In the genomic region with DNA sequence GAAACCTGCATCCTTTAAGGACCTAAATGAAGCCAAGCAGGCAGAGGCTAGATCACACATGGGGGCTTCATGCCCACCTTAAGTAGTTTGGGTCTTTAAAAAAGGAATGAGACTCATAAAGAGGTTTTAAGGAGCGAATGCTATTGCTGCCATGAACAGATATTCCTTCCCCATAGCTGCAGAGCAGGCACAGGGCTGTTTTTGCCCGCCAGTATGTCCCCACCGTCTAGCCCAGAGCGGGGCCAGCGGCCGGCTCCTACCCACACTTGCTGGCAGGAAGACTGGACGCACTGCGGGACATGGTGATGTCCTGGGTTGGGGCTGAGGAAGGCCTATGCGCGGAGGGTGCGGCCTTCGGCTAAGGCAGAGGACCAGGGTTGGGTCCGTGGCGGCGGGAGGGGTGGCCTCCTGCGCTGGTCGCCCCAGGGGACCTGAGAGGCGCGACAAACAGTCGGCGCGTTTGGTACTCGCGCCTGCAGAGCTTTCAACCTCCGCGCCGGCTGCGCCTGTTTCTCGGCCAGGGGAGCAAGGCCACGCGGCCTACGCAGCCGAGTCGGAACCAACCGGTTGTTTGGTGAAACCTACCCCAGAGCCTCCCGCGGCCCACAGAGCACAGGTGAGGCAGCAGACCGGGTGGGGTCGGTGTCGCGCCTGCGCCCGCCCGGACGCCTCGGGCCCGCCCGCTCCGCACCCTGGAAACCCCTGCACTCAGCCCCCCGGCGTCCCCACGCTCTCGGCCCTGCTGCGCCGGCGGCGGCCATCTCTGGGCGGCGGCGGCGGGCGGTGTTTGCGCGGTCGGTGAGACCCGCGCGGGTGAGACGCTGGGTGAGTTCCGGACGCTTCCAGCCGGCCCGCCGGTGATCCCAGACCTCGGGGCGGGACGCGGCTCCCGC, we compare ENCODE assay signal across 8 cellular contexts. TPM values are rescaled to one million over a fixed set of nuclear protein-coding genes. Genes with fewer than 3 reads are reported as not detected.
DNase-seq lines count a peak whose midpoint lies in the region; ATAC-seq lines count a peak whose summit lies in the region.

A gene with protein sequence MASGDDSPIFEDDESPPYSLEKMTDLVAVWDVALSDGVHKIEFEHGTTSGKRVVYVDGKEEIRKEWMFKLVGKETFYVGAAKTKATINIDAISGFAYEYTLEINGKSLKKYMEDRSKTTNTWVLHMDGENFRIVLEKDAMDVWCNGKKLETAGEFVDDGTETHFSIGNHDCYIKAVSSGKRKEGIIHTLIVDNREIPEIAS (plus strand): TSS at position 450 of the 893 bp plus-strand sequence. CDS start 10,956 bp downstream, outside the sequence.

- peaks cover 14% of the 10 kb centered on the region for H3K4me1 ChIP-seq in mononuclear cell (ENCODE audit: insufficient read depth, low read length)

- H3K9me3 ChIP-seq in mononuclear cell (ENCODE audit: low read depth, low read length) = no peaks in the 10 kb centered on the region

- ATAC-seq in GM19025 (IDR thresholded peaks at IDR 0.05; ENCODE audit: low read depth, unreplicated experiment) (peak; percentile 72), HG03175 (IDR thresholded peaks at IDR 0.05; ENCODE audit: unreplicated experiment) (peak; percentile 75)

- H3K4me3 ChIP-seq in mononuclear cell (ENCODE audit: low read length) = peak within 1 kb of the TSS; percentile 52

- no peaks in the 10 kb centered on the region for H3K27me3 ChIP-seq in mononuclear cell (ENCODE audit: insufficient read depth, low read length)

- DNase-seq in C1 segment of cervical spinal cord (lab: John Stamatoyannopoulos, UW) (peak in 13 of 14 donors; percentile 55 to 89 (median 74)), NCI-H748 (lab: John Stamatoyannopoulos, UW; ENCODE audit: unreplicated experiment) (peak; percentile 69), epidermal melanocyte (ENCODE audit: insufficient read length, low spot score) (peak; percentile 28)
- peak; percentile 85 for DNase-seq in activated CD8-positive, alpha-beta memory T cell treated with anti-CD3 and anti-CD28 coated beads, Interleukin-2, amount 50 U/mL, for 48 hours
- peak; percentile 43 to 44 for DNase-seq in stimulated activated CD8-positive, alpha-beta memory T cell treated with anti-CD3 and anti-CD28 coated beads, Interleukin-2, amount 100 ng/mL, for 48 hours (ENCODE audit: low read depth in 2 of 2)

RNA-seq across cellular contexts. Expression of the gene that starts here (rescaled TPM):
- total RNA-seq in mononuclear cell = 2.5 TPM

Comparison
In these comparisons a context has a peak if more than half of its experiments do, and no peak if none do; other contexts are left out.
1. Peak in every context shown above with its lines: DNase-seq, ATAC-seq and H3K4me3 ChIP-seq.
2. DNase-seq: peak in every context shown above with its lines; median percentile 85 in activated CD8-positive, alpha-beta memory T cell treated with anti-CD3 and anti-CD28 coated beads, Interleukin-2, amount 50 U/mL, for 48 hours; 74 in C1 segment of cervical spinal cord; 69 in NCI-H748; 44 in stimulated activated CD8-positive, alpha-beta memory T cell treated with anti-CD3 and anti-CD28 coated beads, Interleukin-2, amount 100 ng/mL, for 48 hours; 28 in epidermal melanocyte.